ENCODE assay signal across 17 cellular contexts in genomic region chr18:43751203-43751602, GRCh38.
"Had no signal": no experiment of that assay in that cellular context is flagged by ENCODE, and none has a peak within 500 bp of the region (broad histone marks: within the 10 kb centered on the region; RNA-seq: fewer than 3 reads in every experiment).

No MANE protein-coding gene starts in this region.

- H3K4me1 Mint-ChIP-seq: activated naive CD8-positive, alpha-beta T cell treated with anti-CD3 and anti-CD28 coated beads for 36 hours; stimulated activated naive CD8-positive, alpha-beta T cell treated with anti-CD3 and anti-CD28 coated beads, Interleukin-15, amount 100 ng/mL, for 72 hours had no signal

- H3K36me3 Mint-ChIP-seq: activated CD4-positive, alpha-beta memory T cell treated with anti-CD3 and anti-CD28 coated beads for 36 hours; activated naive CD8-positive, alpha-beta T cell treated with anti-CD3 and anti-CD28 coated beads for 36 hours had no signal

- DNase-seq: activated CD4-positive, alpha-beta memory T cell treated with anti-CD3 and anti-CD28 coated beads for 36 hours; activated CD4-positive, alpha-beta T cell treated with anti-CD3 and anti-CD28 coated beads for 1 hour; activated gamma-delta T cell treated with Interleukin-2 at 50 U/mL for 16 hours; activated naive CD8-positive, alpha-beta T cell treated with anti-CD3 and anti-CD28 coated beads for 36 hours; activated T-cell treated with anti-CD3 and anti-CD28 coated beads, Interleukin-2, amount 50 U/mL, for 4 hours; anterior cingulate cortex; effector CD8-positive, alpha-beta T cell; glutamatergic neuron; islet precursor cell; left ventricle myocardium superior; ovary; stimulated activated CD4-positive, alpha-beta T cell treated with anti-CD3 and anti-CD28 coated beads, Interleukin-4, amount 100 ng/mL, for 4 hours; stimulated activated naive CD8-positive, alpha-beta T cell treated with anti-CD3 and anti-CD28 coated beads, Interleukin-15, amount 100 ng/mL, for 72 hours; T1000 had no signal

- H3K9me3 ChIP-seq: ovary, thoracic aorta had no signal

- H3K27ac ChIP-seq: coronary artery, epithelial cell of prostate, ovary, thoracic aorta had no signal

- H3K36me3 ChIP-seq: ovary, thoracic aorta had no signal

- H3K27ac Mint-ChIP-seq: activated CD4-positive, alpha-beta memory T cell treated with anti-CD3 and anti-CD28 coated beads for 36 hours; activated naive CD8-positive, alpha-beta T cell treated with anti-CD3 and anti-CD28 coated beads for 36 hours; stimulated activated naive CD8-positive, alpha-beta T cell treated with anti-CD3 and anti-CD28 coated beads, Interleukin-15, amount 100 ng/mL, for 72 hours had no signal

- H3K4me3 ChIP-seq: coronary artery, ovary, thoracic aorta had no signal

- H3K27me3 ChIP-seq: ovary had no signal

- ATAC-seq: activated T-cell treated with anti-CD3 and anti-CD28 coated beads, Interleukin-2, amount 50 U/mL, for 4 hours; left ventricle myocardium superior; stimulated activated naive CD8-positive, alpha-beta T cell treated with anti-CD3 and anti-CD28 coated beads, Interleukin-15, amount 100 ng/mL, for 72 hours had no signal

- H3K4me3 Mint-ChIP-seq: activated CD4-positive, alpha-beta memory T cell treated with anti-CD3 and anti-CD28 coated beads for 36 hours; activated naive CD8-positive, alpha-beta T cell treated with anti-CD3 and anti-CD28 coated beads for 36 hours; activated T-cell treated with anti-CD3 and anti-CD28 coated beads, Interleukin-2, amount 50 U/mL, for 4 hours; stimulated activated naive CD8-positive, alpha-beta T cell treated with anti-CD3 and anti-CD28 coated beads, Interleukin-15, amount 100 ng/mL, for 72 hours had no signal

- H3K27me3 Mint-ChIP-seq: activated CD4-positive, alpha-beta memory T cell treated with anti-CD3 and anti-CD28 coated beads for 36 hours; activated naive CD8-positive, alpha-beta T cell treated with anti-CD3 and anti-CD28 coated beads for 36 hours; stimulated activated naive CD8-positive, alpha-beta T cell treated with anti-CD3 and anti-CD28 coated beads, Interleukin-15, amount 100 ng/mL, for 72 hours had no signal
